ENCODE assay signal across 19 cellular contexts in the genomic region with DNA sequence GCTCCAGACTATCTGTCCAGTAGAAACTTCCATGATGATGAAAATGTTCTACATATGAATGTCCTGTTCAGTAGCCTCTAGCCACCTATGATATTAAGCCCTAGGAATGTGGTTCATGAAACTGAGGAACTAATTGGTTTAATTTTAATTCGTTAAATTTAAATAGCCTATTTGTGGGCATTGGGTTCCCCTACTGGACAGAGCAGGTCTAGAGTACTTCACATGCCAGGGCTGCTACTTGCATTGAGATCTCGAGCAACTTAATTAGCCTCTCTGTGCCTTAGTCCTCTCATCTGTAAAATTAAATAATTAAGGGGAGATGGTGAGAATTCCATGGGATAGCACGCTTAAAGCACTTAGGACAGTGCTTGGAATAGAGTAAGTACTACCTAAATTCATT.
DNase-seq lines count a peak whose midpoint lies in the region; ATAC-seq, FAIRE-seq and TF ChIP-seq lines count a peak whose summit lies in the region.
"Had no signal": no experiment of that assay in that cellular context is flagged by ENCODE, and none has a peak within 500 bp of the region (broad histone marks: within the 10 kb centered on the region; RNA-seq: fewer than 3 reads in every experiment).

No MANE protein-coding gene starts in this region.

- peaks cover 2% of the 10 kb centered on the region; the same call in 1 of the 2 replicates for H4K20me1 ChIP-seq in HepG2 (ENCODE audit: insufficient read depth, low read length)

- CTCF ChIA-PET in HepG2 (lab: Yijun Ruan, JAX; ENCODE audit: low intra/inter-chr PET ratio, low total read pairs): no interaction called here

- no peak for ATAC-seq in foreskin keratinocyte
- no peak for ATAC-seq in GM21528 (IDR thresholded peaks at IDR 0.05; ENCODE audit: low FRiP score, unreplicated experiment)
- no peak for ATAC-seq in HepG2

- in situ Hi-C loops in astrocyte of the cerebellum (cut with HindIII; ENCODE audit: low sequenced_read_pairs) (no loop called here), HepG2 (cut with HindIII; ENCODE audit: extremely low pct_ligation_motif_present, low pct_unique_long_range_greater_than_20kb) (no loop called here), GM13977 (cut with MboI; ENCODE audit: low pct_unique_long_range_greater_than_20kb, low sequenced_read_pairs, unreplicated experiment) (no loop called here)

- no peak for DNase-seq in AG09309 (ENCODE audit: low read depth)
- peak; percentile 5 for DNase-seq in M059J (ENCODE audit: low read depth)
- DNase-seq in astrocyte of the cerebellum (ENCODE audit: low read depth): no peak
- DNase-seq in foreskin keratinocyte: no peak
- DNase-seq in HPDE6-E6E7 (ENCODE audit: extremely low spot score): no peak
- no peak for DNase-seq in HepG2 (ENCODE audit: low spot score)
- no peak for DNase-seq in GM13977 (ENCODE audit: low spot score)
- DNase-seq: ACHN; activated CD4-positive, CD25-positive, alpha-beta regulatory T cell; activated T-cell treated with anti-CD3 and anti-CD28 coated beads, Interleukin-2, amount 50 U/mL, for 48 hours; CD4-positive, alpha-beta T cell; dermis blood vessel endothelial cell; GF-D8; NCI-H1092 treated with DMSO at 0.1 percent for 48 hours; NCI-H524 treated with DMSO at 0.1 percent for 48 hours; spleen had no signal

- H3K4me1 ChIP-seq in foreskin keratinocyte (no peaks in the 10 kb centered on the region), HepG2 (ENCODE audit: insufficient read depth, low read length) (no peaks in the 10 kb centered on the region)
- H3K4me1 ChIP-seq: spleen had no signal

- POLR2A ChIA-PET in HepG2 (lab: Yijun Ruan, JAX): no interaction called here

- BruUV-seq in HepG2 (replicated peaks; lab: Mats Ljungman, UMichigan): no TSS peak

- H3K9me3 ChIP-seq in HepG2 (ENCODE audit: low read length): no peaks in the 10 kb centered on the region
- H3K9me3 ChIP-seq: spleen had no signal

- H3K4me3 ChIP-seq in AG09309 (ENCODE audit: control insufficient read depth, low read depth, low read length) (no peak overlapping the region), astrocyte of the cerebellum (ENCODE audit: low read depth, low read length) (no peak overlapping the region), HepG2 (replicated peaks in 1 of 3; ENCODE audit: insufficient read depth in 1 of 3, low read depth in 2 of 3, low read length in 3 of 3) (no peak overlapping the region)
- H3K4me3 ChIP-seq: spleen had no signal

- intact Hi-C loops in HepG2 (cut with micrococcal nuclease; ENCODE audit: unreplicated experiment): no loop called here

- no peaks in the 10 kb centered on the region for H3K36me3 ChIP-seq in HepG2 (replicated peaks in 1 of 2; ENCODE audit: control insufficient read depth in 1 of 2, insufficient read depth in 2 of 2, low read length in 2 of 2)
- H3K36me3 ChIP-seq: spleen had no signal

- no peak overlapping the region for H3K27ac ChIP-seq in foreskin keratinocyte
- no peak overlapping the region for H3K27ac ChIP-seq in HepG2 (ENCODE audit: extremely low read length, insufficient read depth, low read length)
- H3K27ac ChIP-seq: epithelial cell of prostate, KMS-11, spleen had no signal

- no peak for TF ChIP-seq RAD21 in HepG2 (CRISPR knock-in tag; IDR thresholded peaks at IDR 0.05)

- no peak for FAIRE-seq in HepG2 (lab: Jason Lieb, UNC)

- H3K27me3 ChIP-seq in foreskin keratinocyte (peaks cover 3% of the 10 kb centered on the region), HepG2 (ENCODE audit: control insufficient read depth in 1 of 2, insufficient read depth in 2 of 2, low read length in 2 of 2) (peaks cover 0 to under 1% of the 10 kb centered on the region in 2 experiments; a peak in 1 of 5 replicates)
- H3K27me3 ChIP-seq: spleen had no signal

- no peak for TF ChIP-seq POLR2A in HepG2 (IDR thresholded peaks at IDR 0.05; ENCODE audit: insufficient read depth in 1 of 2, low read depth in 2 of 2, low read length in 2 of 2)

- no peak overlapping the region for H3K9ac ChIP-seq in HepG2 (ENCODE audit: insufficient read depth, low read depth, low read length)
- H3K9ac ChIP-seq: KMS-11 had no signal

- peak; percentile 24 for TF ChIP-seq CTCF in AG09309 (IDR thresholded peaks at IDR 0.05; ENCODE audit: control insufficient read depth, insufficient read depth, low read depth, low read length, missing control alignments)
- peak; percentile 22 for TF ChIP-seq CTCF in astrocyte of the cerebellum (IDR thresholded peaks at IDR 0.05; ENCODE audit: low read depth, low read length, missing control alignments)
- TF ChIP-seq CTCF in foreskin keratinocyte (conservative IDR thresholded peaks at IDR 0.05): peak; percentile 42
- TF ChIP-seq CTCF in HepG2 (CRISPR knock-in tag; IDR thresholded peaks at IDR 0.05): no peak
- no peak for TF ChIP-seq CTCF in GM13977 (IDR thresholded peaks at IDR 0.05; ENCODE audit: extremely low read depth, insufficient read depth, missing control alignments)

- no peak for TF ChIP-seq EP300 in HepG2 (IDR thresholded peaks at IDR 0.05; ENCODE audit: low read depth in 2 of 2, low read length in 2 of 2)
- no peak for TF ChIP-seq EP300 in HepG2 (CRISPR knock-in tag; IDR thresholded peaks at IDR 0.05; ENCODE audit: borderline replicate concordance)

- WGBS in HepG2 (ENCODE audit: low lambda C conversion rate): 3% methylated on average over 3 of the region's 3 CpGs

- no peak overlapping the region for H3K4me2 ChIP-seq in HepG2 (ENCODE audit: low read depth, low read length)
- H3K4me2 ChIP-seq: KMS-11 had no signal

- no peak overlapping the region for H2AFZ ChIP-seq in HepG2 (ENCODE audit: low read length)

- H3K79me2 ChIP-seq in HepG2 (ENCODE audit: insufficient read depth, low read length): no peaks in the 10 kb centered on the region

TF ChIP-seq in HepG2, 621 proteins besides CTCF, POLR2A, EP300 and RAD21:
- TF ChIP-seq, protein P1, sequence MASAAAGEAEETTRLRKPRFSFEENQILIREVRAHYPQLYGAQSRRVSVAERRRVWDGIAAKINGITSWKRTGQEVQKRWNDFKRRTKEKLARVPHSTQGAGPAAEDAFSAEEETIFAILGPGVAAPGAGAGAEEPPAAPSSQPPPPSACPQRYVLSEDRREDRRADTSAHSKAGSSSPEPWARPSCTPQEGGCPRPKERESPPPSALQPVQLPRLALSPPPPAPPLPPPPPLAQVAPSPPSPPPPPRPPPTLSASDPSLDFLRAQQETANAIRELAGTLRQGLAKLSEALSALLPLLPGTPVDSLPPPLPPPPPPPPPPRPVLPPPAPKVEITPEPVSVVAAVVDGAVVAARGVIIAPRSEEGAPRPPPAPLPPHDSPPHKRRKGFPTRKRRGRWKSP (CRISPR knock-in tag; IDR thresholded peaks at IDR 0.05): no peak
- TF ChIP-seq IRF2 (CRISPR knock-in tag; IDR thresholded peaks at IDR 0.05) (no peak), ZNF225 (CRISPR knock-in tag; IDR thresholded peaks at IDR 0.05) (no peak), MAFG (CRISPR knock-in tag; IDR thresholded peaks at IDR 0.05) (no peak), KDM2A (CRISPR knock-in tag; IDR thresholded peaks at IDR 0.05; ENCODE audit: borderline replicate concordance, low read depth) (no peak), ZNF563 (CRISPR knock-in tag; IDR thresholded peaks at IDR 0.05) (no peak)

Comparison
In these comparisons a context has a peak if more than half of its experiments do, and no peak if none do; other contexts are left out.
1. CTCF ChIP-seq: peak in AG09309 (single experiment), astrocyte of the cerebellum (single experiment) and foreskin keratinocyte (single experiment); none in HepG2 (single experiment) and GM13977 (single experiment).